Comparison of ENCODE assay signal across 12 cellular contexts in genomic region chrX:56219702-56220101, GRCh38. TPM values are rescaled to one million over a fixed set of nuclear protein-coding genes. Genes with fewer than 3 reads are reported as not detected.
DNase-seq lines count a peak whose midpoint lies in the region; ATAC-seq and TF ChIP-seq lines count a peak whose summit lies in the region.
"Had no signal": no experiment of that assay in that cellular context is flagged by ENCODE, and none has a peak within 500 bp of the region (broad histone marks: within the 10 kb centered on the region; RNA-seq: fewer than 3 reads in every experiment).

No MANE protein-coding gene starts in this region.

- no peak overlapping the region for H3K27ac Mint-ChIP-seq in neural crest cell (ENCODE audit: unreplicated experiment)
- H3K27ac Mint-ChIP-seq in natural killer cell, result no peak overlapping the region
- no peak overlapping the region for H3K27ac Mint-ChIP-seq in osteocyte (ENCODE audit: unreplicated experiment)
- H3K27ac Mint-ChIP-seq: activated naive CD8-positive, alpha-beta T cell had no signal

- TF ChIP-seq CTCF in neural crest cell (conservative IDR thresholded peaks at IDR 0.05) (peak; percentile 26), natural killer cell (IDR thresholded peaks at IDR 0.05) (no peak), osteocyte (IDR thresholded peaks at IDR 0.05) (no peak)

- peaks cover 6% of the 10 kb centered on the region for H3K9me3 Mint-ChIP-seq in neural crest cell
- no peaks in the 10 kb centered on the region for H3K9me3 Mint-ChIP-seq in natural killer cell
- H3K9me3 Mint-ChIP-seq in osteocyte (ENCODE audit: unreplicated experiment), result peaks cover 24% of the 10 kb centered on the region

- DNase-seq in G401 (ENCODE audit: low spot score) (peak; percentile 33), M059J (ENCODE audit: low read depth) (peak; percentile 4), dermis blood vessel endothelial cell (peak; percentile 4), neural crest cell (ENCODE audit: low read depth, low spot score) (no peak), natural killer cell (no peak), osteocyte (ENCODE audit: extremely low spot score, unreplicated experiment) (no peak), LoVo (ENCODE audit: low spot score) (no peak), KG1 (lab: John Stamatoyannopoulos, UW) (no peak)
- DNase-seq: activated CD4-positive, alpha-beta T cell treated with anti-CD3 and anti-CD28 coated beads, Interleukin-2, amount 50 U/mL, for 4 hours; effector memory CD4-positive, alpha-beta T cell; NCI-H1436 treated with DMSO at 0.1 percent for 48 hours had no signal

- no peak for ATAC-seq in natural killer cell

- no peaks in the 10 kb centered on the region for H3K4me1 Mint-ChIP-seq in neural crest cell
- no peaks in the 10 kb centered on the region for H3K4me1 Mint-ChIP-seq in natural killer cell
- H3K4me1 Mint-ChIP-seq in osteocyte (ENCODE audit: unreplicated experiment), result no peaks in the 10 kb centered on the region

- peaks cover 6% of the 10 kb centered on the region for H3K36me3 Mint-ChIP-seq in neural crest cell (ENCODE audit: low read depth)
- H3K36me3 Mint-ChIP-seq in natural killer cell, result no peaks in the 10 kb centered on the region
- no peaks in the 10 kb centered on the region for H3K36me3 Mint-ChIP-seq in osteocyte (ENCODE audit: unreplicated experiment)
- H3K36me3 Mint-ChIP-seq: activated naive CD8-positive, alpha-beta T cell had no signal

- in situ Hi-C loops in G401 (cut with HindIII; ENCODE audit: low sequenced_read_pairs), result no loop called here

- H3K4me3 Mint-ChIP-seq in neural crest cell, result no peak overlapping the region
- no peak overlapping the region for H3K4me3 Mint-ChIP-seq in natural killer cell
- H3K4me3 Mint-ChIP-seq in osteocyte (ENCODE audit: unreplicated experiment), result no peak overlapping the region
- H3K4me3 Mint-ChIP-seq: activated naive CD8-positive, alpha-beta T cell had no signal

- intact Hi-C loops in natural killer cell (cut with micrococcal nuclease), result no loop called here

- H3K27me3 Mint-ChIP-seq in neural crest cell (ENCODE audit: low read depth), result no peaks in the 10 kb centered on the region
- peaks cover 0 to 4% of the 10 kb centered on the region in 2 donors for H3K27me3 Mint-ChIP-seq in natural killer cell (ENCODE audit: low read depth in 2 of 2)
- H3K27me3 Mint-ChIP-seq in osteocyte (ENCODE audit: unreplicated experiment), result no peaks in the 10 kb centered on the region
- H3K27me3 Mint-ChIP-seq: activated naive CD8-positive, alpha-beta T cell had no signal

RNA-seq across cellular contexts. Expression of gene KLF8, which starts 12.5 kb away (rescaled TPM):
- total RNA-seq in G401 (2014; rRNA removed; shearing (Covaris generic)), result not detected in 2 replicates
- 0.27 TPM in 1 of 2 replicates, not detected in the other for total RNA-seq in M059J (2014; rRNA removed; shearing (Covaris generic))
- total RNA-seq in dermis blood vessel endothelial cell (0.37 and 0.85 TPM in 2 replicates), neural crest cell (2.2 and 2.6 TPM in 2 replicates), natural killer cell (10 to 100 TPM in 2 of 3 donors, 1 to 10 TPM in 1; 6.7 to 11.9 (median 11.2) TPM), osteocyte (0.18 and 0.78 TPM in 2 replicates)

Comparison
In these comparisons a context has a peak if more than half of its experiments do, and no peak if none do; other contexts are left out.
1. DNase-seq: peak in G401 (single experiment), M059J (single experiment) and dermis blood vessel endothelial cell (single experiment); none in neural crest cell (single experiment), natural killer cell (single experiment), osteocyte (single experiment), LoVo (single experiment) and KG1 (single experiment).